Comparison of ENCODE assay signal across 17 cellular contexts in genomic region chr10:47016564-47016963, GRCh38.
A peak's percentile ranks its signal among the peaks of the same experiment; 100 is the strongest.
DNase-seq lines count a peak whose midpoint lies in the region; ATAC-seq, FAIRE-seq and TF ChIP-seq lines count a peak whose summit lies in the region.
"Had no signal": no experiment of that assay in that cellular context is flagged by ENCODE, and none has a peak within 500 bp of the region (broad histone marks: within the 10 kb centered on the region; RNA-seq: fewer than 3 reads in every experiment).

No MANE protein-coding gene starts in this region.

- no peak overlapping the region for H3K27ac ChIP-seq in GM23338 (ENCODE audit: low read depth)
- H3K27ac ChIP-seq in H1 (ENCODE audit: low read depth, low read length): no peak overlapping the region
- H3K27ac ChIP-seq: BLaER1 had no signal

- no peak overlapping the region for H2BK20ac ChIP-seq in H1 (ENCODE audit: low read length)

- DNase-seq in activated CD8-positive, alpha-beta T cell treated with anti-CD3 and anti-CD28 coated beads, Interleukin-2, amount 10 ng/mL, durations not matched to agents 7 days and 5 days: peak; percentile 7
- DNase-seq in activated CD8-positive, alpha-beta T cell treated with anti-CD3 and anti-CD28 coated beads for 36 hours: no peak
- DNase-seq in CD14-positive monocyte (ENCODE audit: low spot score) (peak; percentile 36), GM23338 (ENCODE audit: low spot score) (no peak), H1 (ENCODE audit: low read depth in 1 of 2, low spot score in 2 of 2) (no peak), natural killer cell (no peak), kidney glomerular epithelial cell (lab: John Stamatoyannopoulos, UW) (no peak), activated gamma-delta T cell (lab: John Stamatoyannopoulos, UW) (no peak)
- DNase-seq: 8988T, GOT3 had no signal

- H3K23me2 ChIP-seq in H1 (ENCODE audit: low read depth, low read length): no peaks in the 10 kb centered on the region; the same call in 1 of the 2 replicates

- no peak for TF ChIP-seq RAD21 in H1 (IDR thresholded peaks at IDR 0.05 in 1 of 2, conservative IDR thresholded peaks at IDR 0.05 in 1 of 2; ENCODE audit: low read depth in 2 of 2, low read length in 2 of 2)

- no peaks in the 10 kb centered on the region for H3K79me2 ChIP-seq in GM23338 (replicated peaks; ENCODE audit: insufficient read depth)
- no peaks in the 10 kb centered on the region for H3K79me2 ChIP-seq in H1 (ENCODE audit: control insufficient read depth in 1 of 2, insufficient read depth in 2 of 2, low read length in 2 of 2)

- H2BK15ac ChIP-seq in H1 (ENCODE audit: low read length): no peak overlapping the region

- H2AK5ac ChIP-seq in H1 (ENCODE audit: low read depth, low read length): no peak overlapping the region

- no peak for TF ChIP-seq EP300 in H1 (IDR thresholded peaks at IDR 0.05; ENCODE audit: borderline replicate concordance in 1 of 2, low read depth in 2 of 2, low read length in 2 of 2)

- POLR2A ChIA-PET in activated CD8-positive, alpha-beta T cell treated with anti-CD3 and anti-CD28 coated beads, Interleukin-2, amount 10 ng/mL, durations not matched to agents 7 days and 5 days (lab: Charles Lee): no interaction called here
- POLR2A ChIA-PET in activated CD8-positive, alpha-beta T cell treated with anti-CD3 and anti-CD28 coated beads for 36 hours (lab: Charles Lee): no interaction called here
- POLR2A ChIA-PET in H1 (lab: Charles Lee; ENCODE audit: partially characterized antibody): no interaction called here

- no peak for FAIRE-seq in H1 (lab: Jason Lieb, UNC)
- FAIRE-seq: D721Med, G401.6, HepG2 had no signal

- no peak overlapping the region for H3K27ac Mint-ChIP-seq in activated CD8-positive, alpha-beta T cell treated with anti-CD3 and anti-CD28 coated beads, Interleukin-2, amount 10 ng/mL, durations not matched to agents 7 days and 5 days
- no peak overlapping the region for H3K27ac Mint-ChIP-seq in activated CD8-positive, alpha-beta T cell treated with anti-CD3 and anti-CD28 coated beads for 36 hours
- H3K27ac Mint-ChIP-seq in CD14-positive monocyte (no peak overlapping the region), GM23338 (no peak overlapping the region), natural killer cell (no peak overlapping the region)
- H3K27ac Mint-ChIP-seq: CD8-positive, alpha-beta T cell had no signal

- H2BK5ac ChIP-seq in H1 (ENCODE audit: low read depth, low read length): no peak overlapping the region

- intact Hi-C loops in activated CD8-positive, alpha-beta T cell treated with anti-CD3 and anti-CD28 coated beads for 36 hours (cut with micrococcal nuclease): no loop called here
- intact Hi-C loops in CD14-positive monocyte (cut with micrococcal nuclease): no loop called here
- intact Hi-C loops in natural killer cell (cut with micrococcal nuclease): no loop called here

- H3K4me1 Mint-ChIP-seq in activated CD8-positive, alpha-beta T cell treated with anti-CD3 and anti-CD28 coated beads, Interleukin-2, amount 10 ng/mL, durations not matched to agents 7 days and 5 days (ENCODE audit: low read depth): no peaks in the 10 kb centered on the region
- no peaks in the 10 kb centered on the region for H3K4me1 Mint-ChIP-seq in activated CD8-positive, alpha-beta T cell treated with anti-CD3 and anti-CD28 coated beads for 36 hours (ENCODE audit: low read depth)
- H3K4me1 Mint-ChIP-seq in CD14-positive monocyte (no peaks in the 10 kb centered on the region), GM23338 (no peaks in the 10 kb centered on the region), natural killer cell (no peaks in the 10 kb centered on the region)
- H3K4me1 Mint-ChIP-seq: IgD-negative memory B cell had no signal

- H2BK120ac ChIP-seq in H1 (replicated peaks; ENCODE audit: low read depth, low read length): no peak overlapping the region

- 89% methylated on average over 8 of the region's 8 CpGs; no CpG with 5 or more reads in 1 of the 2 experiments for WGBS in H1 (ENCODE audit: extremely low coverage in 1 of 2, insufficient coverage in 1 of 2, insufficient read length in 1 of 2, insufficient replicate concordance in 2 of 2, low coverage in 1 of 2, low lambda C conversion rate in 2 of 2, missing lambda C conversion rate in 1 of 2), 2 experiments

- ATAC-seq in activated CD8-positive, alpha-beta T cell treated with anti-CD3 and anti-CD28 coated beads, Interleukin-2, amount 10 ng/mL, durations not matched to agents 7 days and 5 days: no peak
- no peak for ATAC-seq in activated CD8-positive, alpha-beta T cell treated with anti-CD3 and anti-CD28 coated beads for 36 hours
- ATAC-seq in GM23338 (no peak), natural killer cell (no peak)
- ATAC-seq: CD8-positive, alpha-beta T cell; HepG2 had no signal

- no peaks in the 10 kb centered on the region for H3F3A ChIP-seq in GM23338 (replicated peaks; ENCODE audit: low read depth)

- H4K20me1 ChIP-seq in GM23338 (replicated peaks; ENCODE audit: insufficient read depth) (no peaks in the 10 kb centered on the region), H1 (replicated peaks in 1 of 2; ENCODE audit: control insufficient read depth in 1 of 2, insufficient read depth in 2 of 2, low read length in 2 of 2) (no peaks in the 10 kb centered on the region)
- H4K20me1 ChIP-seq: BLaER1 had no signal

- H3K27me3 Mint-ChIP-seq in activated CD8-positive, alpha-beta T cell treated with anti-CD3 and anti-CD28 coated beads, Interleukin-2, amount 10 ng/mL, durations not matched to agents 7 days and 5 days (ENCODE audit: low read depth): peaks cover 6% of the 10 kb centered on the region
- no peaks in the 10 kb centered on the region for H3K27me3 Mint-ChIP-seq in activated CD8-positive, alpha-beta T cell treated with anti-CD3 and anti-CD28 coated beads for 36 hours
- H3K27me3 Mint-ChIP-seq in CD14-positive monocyte (ENCODE audit: low read depth in 3 of 3): peaks cover 0 to 3% (median 0%) of the 10 kb centered on the region in 3 donors
- peaks cover 2% of the 10 kb centered on the region for H3K27me3 Mint-ChIP-seq in GM23338 (ENCODE audit: insufficient read depth, low read depth, poor library complexity)
- peaks cover 0 to 9% of the 10 kb centered on the region in 2 donors for H3K27me3 Mint-ChIP-seq in natural killer cell (ENCODE audit: low read depth in 2 of 2)

- H3K4me1 ChIP-seq in GM23338 (ENCODE audit: insufficient read depth): no peaks in the 10 kb centered on the region
- no peaks in the 10 kb centered on the region for H3K4me1 ChIP-seq in H1 (replicated peaks in 1 of 4; ENCODE audit: control insufficient read depth in 3 of 4, insufficient read depth in 4 of 4, low read length in 3 of 4)
- H3K4me1 ChIP-seq: BLaER1 had no signal

- H4K5ac ChIP-seq in H1 (ENCODE audit: insufficient read length, low read depth, low read length): no peak overlapping the region

- H4K8ac ChIP-seq in H1 (ENCODE audit: extremely low read depth, insufficient read depth, low read length): no peak overlapping the region

- no peak overlapping the region for H3K4ac ChIP-seq in H1 (replicated peaks; ENCODE audit: insufficient read length, low read depth, low read length)

- no peak overlapping the region for H3K9ac ChIP-seq in H1 (replicated peaks in 1 of 4; ENCODE audit: extremely low read depth in 1 of 4, low read depth in 3 of 4, low read length in 3 of 4)
- H3K9ac ChIP-seq: BLaER1 had no signal

- no peak overlapping the region for H3K18ac ChIP-seq in H1 (ENCODE audit: extremely low read depth, low read length)

- H3K79me1 ChIP-seq in H1 (ENCODE audit: low read depth, low read length): no peaks in the 10 kb centered on the region

- H3K36me3 ChIP-seq in GM23338 (ENCODE audit: insufficient read depth) (no peaks in the 10 kb centered on the region), H1 (ENCODE audit: control insufficient read depth in 2 of 4, insufficient read depth in 4 of 4, low read length in 3 of 4) (no peaks in the 10 kb centered on the region)
- H3K36me3 ChIP-seq: BLaER1, HAP-1 had no signal

- no peaks in the 10 kb centered on the region for H3K27me3 ChIP-seq in GM23338 (ENCODE audit: insufficient read depth)
- no peaks in the 10 kb centered on the region for H3K27me3 ChIP-seq in H1 (replicated peaks in 1 of 4; ENCODE audit: control insufficient read depth in 3 of 4, extremely low read depth in 1 of 4, insufficient read depth in 3 of 4, low read length in 3 of 4)
- H3K27me3 ChIP-seq: BLaER1 had no signal

- H3K23ac ChIP-seq in H1 (ENCODE audit: insufficient read length): no peak overlapping the region

- H3K4me2 ChIP-seq in GM23338 (no peak overlapping the region), H1 (ENCODE audit: insufficient read depth in 1 of 2, low read depth in 2 of 2, low read length in 2 of 2) (no peak overlapping the region)
- H3K4me2 ChIP-seq: BLaER1 had no signal

- no peak for TF ChIP-seq POLR2A in H1 (IDR thresholded peaks at IDR 0.05; ENCODE audit: control extremely low read depth in 1 of 2, low read depth in 2 of 2, low read length in 2 of 2)

- no peak overlapping the region for H3K4me3 Mint-ChIP-seq in activated CD8-positive, alpha-beta T cell treated with anti-CD3 and anti-CD28 coated beads, Interleukin-2, amount 10 ng/mL, durations not matched to agents 7 days and 5 days
- H3K4me3 Mint-ChIP-seq in activated CD8-positive, alpha-beta T cell treated with anti-CD3 and anti-CD28 coated beads for 36 hours: no peak overlapping the region
- H3K4me3 Mint-ChIP-seq in CD14-positive monocyte (no peak overlapping the region), GM23338 (no peak overlapping the region), natural killer cell (no peak overlapping the region)
- H3K4me3 Mint-ChIP-seq: CD8-positive, alpha-beta T cell had no signal

- H4K91ac ChIP-seq in H1 (replicated peaks; ENCODE audit: insufficient read length, low read length): no peak overlapping the region

- no peaks in the 10 kb centered on the region for H3K9me3 Mint-ChIP-seq in activated CD8-positive, alpha-beta T cell treated with anti-CD3 and anti-CD28 coated beads, Interleukin-2, amount 10 ng/mL, durations not matched to agents 7 days and 5 days (ENCODE audit: insufficient read depth)
- H3K9me3 Mint-ChIP-seq in activated CD8-positive, alpha-beta T cell treated with anti-CD3 and anti-CD28 coated beads for 36 hours: no peaks in the 10 kb centered on the region
- H3K9me3 Mint-ChIP-seq in CD14-positive monocyte (no peaks in the 10 kb centered on the region), GM23338 (no peaks in the 10 kb centered on the region), natural killer cell (no peaks in the 10 kb centered on the region)
- H3K9me3 Mint-ChIP-seq: CD8-positive, alpha-beta T cell; IgD-negative memory B cell had no signal

- H2AFZ ChIP-seq in GM23338: 0 out of 2 replicates have a peak overlapping the region, but pooled peaks have one; percentile 43
- 0 out of 2 replicates have a peak overlapping the region, but pooled peaks have one; percentile 10 for H2AFZ ChIP-seq in H1 (ENCODE audit: low read length)

- H3K14ac ChIP-seq in H1 (ENCODE audit: insufficient read length): no peak overlapping the region

- TF ChIP-seq CTCF in activated CD8-positive, alpha-beta T cell treated with anti-CD3 and anti-CD28 coated beads for 36 hours (IDR thresholded peaks at IDR 0.05): no peak
- no peak for TF ChIP-seq CTCF in CD14-positive monocyte (IDR thresholded peaks at IDR 0.05)
- TF ChIP-seq CTCF in GM23338 (conservative IDR thresholded peaks at IDR 0.05; ENCODE audit: low read depth in 2 of 2): no peak
- no peak for TF ChIP-seq CTCF in H1 (IDR thresholded peaks at IDR 0.05; ENCODE audit: control extremely low read depth in 1 of 3, insufficient read depth in 1 of 3, low read depth in 1 of 3, low read length in 3 of 3)
- no peak for TF ChIP-seq CTCF in natural killer cell (IDR thresholded peaks at IDR 0.05)

- CTCF ChIA-PET in activated CD8-positive, alpha-beta T cell treated with anti-CD3 and anti-CD28 coated beads, Interleukin-2, amount 10 ng/mL, durations not matched to agents 7 days and 5 days (lab: Charles Lee): no interaction called here
- CTCF ChIA-PET in activated CD8-positive, alpha-beta T cell treated with anti-CD3 and anti-CD28 coated beads for 36 hours (lab: Charles Lee): no interaction called here
- CTCF ChIA-PET in H1 (lab: Charles Lee; ENCODE audit: partially characterized antibody): interaction anchor here (1.1 to 1.7 kb wide), 2 partner anchors 9 to 298 kb away, joined by 4 to 9 read pairs; no protein-coding TSS in a partner anchor

- no peak overlapping the region for H2BK12ac ChIP-seq in H1 (ENCODE audit: low read depth, low read length)

- no peaks in the 10 kb centered on the region for H3K36me3 Mint-ChIP-seq in activated CD8-positive, alpha-beta T cell treated with anti-CD3 and anti-CD28 coated beads, Interleukin-2, amount 10 ng/mL, durations not matched to agents 7 days and 5 days (ENCODE audit: low read depth)
- H3K36me3 Mint-ChIP-seq in activated CD8-positive, alpha-beta T cell treated with anti-CD3 and anti-CD28 coated beads for 36 hours (ENCODE audit: low read depth): no peaks in the 10 kb centered on the region
- H3K36me3 Mint-ChIP-seq in CD14-positive monocyte (no peaks in the 10 kb centered on the region), GM23338 (ENCODE audit: low read depth) (no peaks in the 10 kb centered on the region), natural killer cell (no peaks in the 10 kb centered on the region)
- H3K36me3 Mint-ChIP-seq: CD8-positive, alpha-beta T cell; IgD-negative memory B cell had no signal

- H3K9me2 ChIP-seq in GM23338 (ENCODE audit: insufficient read depth): peaks cover 4% of the 10 kb centered on the region; the same call in 1 of the 2 replicates

- H3K9me3 ChIP-seq in H1 (ENCODE audit: insufficient read depth in 2 of 2, low read depth in 1 of 2, low read length in 1 of 2): no peaks in the 10 kb centered on the region
- H3K9me3 ChIP-seq: BLaER1, HAP-1 had no signal

- H3K56ac ChIP-seq in H1 (replicated peaks; ENCODE audit: insufficient read length, low read depth, low read length): no peak overlapping the region

- H3K4me3 ChIP-seq in GM23338 (no peak overlapping the region), H1 (ENCODE audit: extremely low read depth in 1 of 4, insufficient read depth in 2 of 4, low read depth in 3 of 4, low read length in 4 of 4) (no peak overlapping the region)
- H3K4me3 ChIP-seq: BLaER1, HAP-1 had no signal

Comparison
In these comparisons a context has a peak if more than half of its experiments do, and no peak if none do; other contexts are left out.
1. DNase-seq: peak in activated CD8-positive, alpha-beta T cell treated with anti-CD3 and anti-CD28 coated beads, Interleukin-2, amount 10 ng/mL, durations not matched to agents 7 days and 5 days (single experiment) and CD14-positive monocyte (single experiment); none in activated CD8-positive, alpha-beta T cell treated with anti-CD3 and anti-CD28 coated beads for 36 hours (single experiment), GM23338 (single experiment), H1 (0 of 2), natural killer cell (single experiment), kidney glomerular epithelial cell (single experiment) and activated gamma-delta T cell (single experiment).